In genomic region chr9:133121200-133122166, GRCh38 we compare ENCODE assay signal across 8 cellular contexts. TPM values are rescaled to one million over a fixed set of nuclear protein-coding genes. Genes with fewer than 3 reads are reported as not detected.
DNase-seq lines count a peak whose midpoint lies in the region; ATAC-seq and TF ChIP-seq lines count a peak whose summit lies in the region.

RALGDS (minus strand) TSS chr9:133121240; CDS start chr9:133121154, 86 bp downstream.

- peak; percentile 34 for TF ChIP-seq POLR2A in GM19099 (IDR thresholded peaks at IDR 0.05; ENCODE audit: extremely low read depth, insufficient read length, low read depth)

- DNase-seq in AG08396 (ENCODE audit: low spot score) (peak; percentile 98), NCI-H748 (lab: John Stamatoyannopoulos, UW; ENCODE audit: unreplicated experiment) (peak; percentile 87), dedifferentiated amniotic fluid mesenchymal stem cell (ENCODE audit: extremely low spot score) (peak; percentile 64), left lobe of liver (ENCODE audit: low spot score) (peak; percentile 89)
- DNase-seq in activated CD4-positive, alpha-beta T cell treated with anti-CD3 and anti-CD28 coated beads, Interleukin-2, amount 50 U/mL, for 1 hour, result peak; percentile 92
- peak; percentile 92 to 93 for DNase-seq in stimulated activated CD4-positive, alpha-beta T cell treated with anti-CD3 and anti-CD28 coated beads, Interleukin-2, amount 100 ng/mL, for 24 hours

- ATAC-seq in HG03432 (IDR thresholded peaks at IDR 0.05; ENCODE audit: unreplicated experiment), result peak; percentile 63
- peak; percentile 90 for ATAC-seq in left lobe of liver

RNA-seq across cellular contexts. Expression of gene RALGDS, which starts in this region (rescaled TPM):
- 4.7 TPM for total RNA-seq in left lobe of liver

Comparison
In these comparisons a context has a peak if more than half of its experiments do, and no peak if none do; other contexts are left out.
1. Peak in every context shown above with its lines: DNase-seq and ATAC-seq.